ENCODE assay signal across 19 cellular contexts in the genomic region with DNA sequence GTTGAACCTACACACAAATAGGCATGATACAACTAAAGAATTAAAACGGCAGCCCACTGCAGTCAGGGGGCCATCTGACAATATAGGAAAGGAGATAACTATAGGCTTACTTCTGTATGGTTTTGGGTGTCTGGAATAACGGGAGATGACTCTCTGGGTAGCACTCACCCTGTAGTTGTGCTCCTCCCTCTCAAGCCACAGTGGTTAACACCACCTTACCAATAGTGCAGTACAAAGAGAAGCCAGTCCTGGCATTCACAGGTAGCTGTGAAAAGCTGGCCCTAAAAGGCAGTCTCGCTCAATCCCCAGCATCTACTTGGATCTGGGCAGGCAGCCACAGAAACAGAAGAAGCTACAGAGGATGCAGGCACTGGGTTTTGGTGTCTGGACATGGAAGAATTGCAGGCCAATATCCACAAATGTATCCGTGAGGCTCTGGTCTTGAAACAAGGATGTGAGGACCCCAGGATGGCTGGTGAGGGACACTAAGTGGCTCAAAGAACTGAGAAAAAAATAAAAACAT.
DNase-seq lines count a peak whose midpoint lies in the region; ATAC-seq and TF ChIP-seq lines count a peak whose summit lies in the region.
"Had no signal": no experiment of that assay in that cellular context is flagged by ENCODE, and none has a peak within 500 bp of the region (broad histone marks: within the 10 kb centered on the region; RNA-seq: fewer than 3 reads in every experiment).

No MANE protein-coding gene starts in this region.

- H3K27me3 ChIP-seq in fibroblast of lung (ENCODE audit: control insufficient read depth, insufficient read depth, low read length) (no peaks in the 10 kb centered on the region), skeletal muscle tissue (ENCODE audit: control insufficient read depth in 3 of 3, insufficient read depth in 3 of 3, low read length in 3 of 3) (no peaks in the 10 kb centered on the region), transverse colon (no peaks in the 10 kb centered on the region)
- H3K27me3 ChIP-seq: left lung, right lobe of liver, upper lobe of left lung had no signal

- H3K9me3 ChIP-seq in fibroblast of lung (ENCODE audit: control insufficient read depth, insufficient read depth, low read depth, low read length) (no peaks in the 10 kb centered on the region), skeletal muscle tissue (ENCODE audit: control insufficient read depth in 3 of 3, low read length in 3 of 3) (no peaks in the 10 kb centered on the region), transverse colon (no peaks in the 10 kb centered on the region)
- H3K9me3 ChIP-seq: left lung, right lobe of liver, upper lobe of left lung had no signal

- no peak overlapping the region for H3K4me3 ChIP-seq in fibroblast of lung (replicated peaks in 1 of 4; ENCODE audit: control extremely low read depth in 1 of 4, insufficient read depth in 1 of 4, low read depth in 3 of 4, low read length in 4 of 4)
- H3K4me3 ChIP-seq in skeletal muscle tissue (ENCODE audit: low read length in 3 of 3): no peak overlapping the region
- H3K4me3 ChIP-seq in transverse colon: no peak overlapping the region
- H3K4me3 ChIP-seq: left lung, right lobe of liver, upper lobe of left lung had no signal

- no peak overlapping the region for H3K4me2 ChIP-seq in fibroblast of lung (ENCODE audit: extremely low read depth, insufficient read depth, low read length)

- no peaks in the 10 kb centered on the region for H3K27me3 Mint-ChIP-seq in activated CD4-positive, alpha-beta memory T cell treated with anti-CD3 and anti-CD28 coated beads, Interleukin-2, amount 10 ng/mL, durations not matched to agents 7 days and 5 days
- no peaks in the 10 kb centered on the region for H3K27me3 Mint-ChIP-seq in activated CD4-positive, alpha-beta memory T cell treated with anti-CD3 and anti-CD28 coated beads for 36 hours
- H3K27me3 Mint-ChIP-seq in activated T-helper 17 cell treated with anti-CD3 and anti-CD28 coated beads, Interleukin-2, amount 50 U/mL, for 72 hours: no peaks in the 10 kb centered on the region
- H3K27me3 Mint-ChIP-seq in Calu3 (ENCODE audit: unreplicated experiment): no peaks in the 10 kb centered on the region

- H3K4me1 Mint-ChIP-seq in activated CD4-positive, alpha-beta memory T cell treated with anti-CD3 and anti-CD28 coated beads, Interleukin-2, amount 10 ng/mL, durations not matched to agents 7 days and 5 days: peaks cover 23% of the 10 kb centered on the region
- H3K4me1 Mint-ChIP-seq in activated CD4-positive, alpha-beta memory T cell treated with anti-CD3 and anti-CD28 coated beads for 36 hours (ENCODE audit: low read depth): peaks cover 8% of the 10 kb centered on the region
- H3K4me1 Mint-ChIP-seq in activated T-helper 17 cell treated with anti-CD3 and anti-CD28 coated beads, Interleukin-2, amount 50 U/mL, for 72 hours: peaks cover 8% of the 10 kb centered on the region
- peaks cover 20% of the 10 kb centered on the region for H3K4me1 Mint-ChIP-seq in Calu3 (ENCODE audit: low read depth, unreplicated experiment)

- no peak for TF ChIP-seq POLR2A in transverse colon (IDR thresholded peaks at IDR 0.05)

- no peak for DNase-seq in activated CD4-positive, alpha-beta memory T cell treated with anti-CD3 and anti-CD28 coated beads, Interleukin-2, amount 10 ng/mL, durations not matched to agents 7 days and 5 days
- DNase-seq in activated CD4-positive, alpha-beta memory T cell treated with anti-CD3 and anti-CD28 coated beads for 36 hours: no peak
- no peak for DNase-seq in fibroblast of lung (ENCODE audit: low read depth in 2 of 2)
- DNase-seq in transverse colon: no peak
- DNase-seq in Calu3: no peak
- DNase-seq: activated CD4-positive, alpha-beta T cell treated with anti-CD3 and anti-CD28 coated beads, Interleukin-2, amount 50 U/mL, for 48 hours; activated T-cell treated with anti-CD3 and anti-CD28 coated beads, Interleukin-2, amount 50 U/mL, for 1 hour; glutamatergic neuron; H7; left lung; NCI-H1417 treated with DMSO at 0.1 percent for 48 hours; NCI-H526 treated with DMSO at 0.1 percent for 48 hours; right lobe of liver; SHP77 treated with DMSO at 0.1 percent for 48 hours; stimulated activated naive CD4-positive, alpha-beta T cell treated with Interleukin-2 at 50 U/mL for 16 hours; upper lobe of left lung had no signal

- no peaks in the 10 kb centered on the region for H3K36me3 ChIP-seq in fibroblast of lung (ENCODE audit: control insufficient read depth, insufficient read depth, low read length)
- H3K36me3 ChIP-seq in skeletal muscle tissue (ENCODE audit: control insufficient read depth in 3 of 3, insufficient read depth in 3 of 3, low read length in 3 of 3): peaks cover 0 to 2% (median 0%) of the 10 kb centered on the region in 3 donors
- no peaks in the 10 kb centered on the region for H3K36me3 ChIP-seq in transverse colon
- H3K36me3 ChIP-seq: left lung, right lobe of liver, upper lobe of left lung had no signal

- TF ChIP-seq CTCF in fibroblast of lung (conservative IDR thresholded peaks at IDR 0.05 in 1 of 2, IDR thresholded peaks at IDR 0.05 in 1 of 2; ENCODE audit: low read depth in 1 of 2, low read length in 2 of 2): no peak
- no peak for TF ChIP-seq CTCF in transverse colon (IDR thresholded peaks at IDR 0.05)
- no peak for TF ChIP-seq CTCF in Calu3 (IDR thresholded peaks at IDR 0.05; ENCODE audit: unreplicated experiment)

- no peaks in the 10 kb centered on the region for H4K20me1 ChIP-seq in fibroblast of lung (ENCODE audit: control insufficient read depth, extremely low read depth, insufficient read depth, low read length)

- no peaks in the 10 kb centered on the region for H3K9me3 Mint-ChIP-seq in activated CD4-positive, alpha-beta memory T cell treated with anti-CD3 and anti-CD28 coated beads, Interleukin-2, amount 10 ng/mL, durations not matched to agents 7 days and 5 days
- H3K9me3 Mint-ChIP-seq in activated CD4-positive, alpha-beta memory T cell treated with anti-CD3 and anti-CD28 coated beads for 36 hours: no peaks in the 10 kb centered on the region
- peaks cover 3% of the 10 kb centered on the region for H3K9me3 Mint-ChIP-seq in activated T-helper 17 cell treated with anti-CD3 and anti-CD28 coated beads, Interleukin-2, amount 50 U/mL, for 72 hours
- peaks cover 2% of the 10 kb centered on the region for H3K9me3 Mint-ChIP-seq in Calu3 (ENCODE audit: low read depth, unreplicated experiment)

- H3K27ac Mint-ChIP-seq in activated CD4-positive, alpha-beta memory T cell treated with anti-CD3 and anti-CD28 coated beads, Interleukin-2, amount 10 ng/mL, durations not matched to agents 7 days and 5 days: peak overlapping the region; percentile 76
- no peak overlapping the region for H3K27ac Mint-ChIP-seq in activated CD4-positive, alpha-beta memory T cell treated with anti-CD3 and anti-CD28 coated beads for 36 hours
- H3K27ac Mint-ChIP-seq in activated T-helper 17 cell treated with anti-CD3 and anti-CD28 coated beads, Interleukin-2, amount 50 U/mL, for 72 hours: peak overlapping the region; percentile 26
- no peak overlapping the region for H3K27ac Mint-ChIP-seq in Calu3 (ENCODE audit: unreplicated experiment)

- H3K9ac ChIP-seq in fibroblast of lung (ENCODE audit: insufficient read depth, low read length) (no peak overlapping the region), skeletal muscle tissue (ENCODE audit: low read depth in 1 of 3, low read length in 3 of 3) (no peak overlapping the region)

- H3K4me1 ChIP-seq in fibroblast of lung (ENCODE audit: control insufficient read depth, extremely low read depth, insufficient read depth, low read length): peaks cover 10% of the 10 kb centered on the region
- peaks cover 29 to 53% (median 47%) of the 10 kb centered on the region in 3 donors for H3K4me1 ChIP-seq in skeletal muscle tissue (ENCODE audit: control insufficient read depth in 3 of 3, insufficient read depth in 3 of 3, low read length in 3 of 3)
- no peaks in the 10 kb centered on the region for H3K4me1 ChIP-seq in transverse colon
- H3K4me1 ChIP-seq: left lung, right lobe of liver, upper lobe of left lung had no signal

- H3K27ac ChIP-seq in fibroblast of lung (ENCODE audit: insufficient read depth, low read length) (peak overlapping the region; percentile 68), skeletal muscle tissue (ENCODE audit: low read depth, low read length) (peak overlapping the region; percentile 82), transverse colon (no peak overlapping the region)
- H3K27ac ChIP-seq: left lung, right lobe of liver, upper lobe of left lung had no signal

- intact Hi-C loops in activated CD4-positive, alpha-beta memory T cell treated with anti-CD3 and anti-CD28 coated beads for 36 hours (cut with micrococcal nuclease): no loop called here
- intact Hi-C loops in transverse colon (cut with DNase I; ENCODE audit: low total_unique reads) (no loop called here), Calu3 (cut with micrococcal nuclease; ENCODE audit: unreplicated experiment) (no loop called here)

- POLR2A ChIA-PET in activated CD4-positive, alpha-beta memory T cell treated with anti-CD3 and anti-CD28 coated beads, Interleukin-2, amount 10 ng/mL, durations not matched to agents 7 days and 5 days (lab: Charles Lee): no interaction called here
- POLR2A ChIA-PET in activated CD4-positive, alpha-beta memory T cell treated with anti-CD3 and anti-CD28 coated beads for 36 hours (lab: Charles Lee): no interaction called here

- H2AFZ ChIP-seq in fibroblast of lung (ENCODE audit: low read length): no peak overlapping the region

- peaks cover 11% of the 10 kb centered on the region for H3K79me2 ChIP-seq in fibroblast of lung (ENCODE audit: control insufficient read depth, insufficient read depth, low read length)

- H3K36me3 Mint-ChIP-seq in activated CD4-positive, alpha-beta memory T cell treated with anti-CD3 and anti-CD28 coated beads, Interleukin-2, amount 10 ng/mL, durations not matched to agents 7 days and 5 days (ENCODE audit: low read depth): peaks cover 20% of the 10 kb centered on the region
- H3K36me3 Mint-ChIP-seq in activated CD4-positive, alpha-beta memory T cell treated with anti-CD3 and anti-CD28 coated beads for 36 hours: no peaks in the 10 kb centered on the region
- no peaks in the 10 kb centered on the region for H3K36me3 Mint-ChIP-seq in activated T-helper 17 cell treated with anti-CD3 and anti-CD28 coated beads, Interleukin-2, amount 50 U/mL, for 72 hours (ENCODE audit: low read depth)
- H3K36me3 Mint-ChIP-seq in Calu3 (ENCODE audit: insufficient read depth, unreplicated experiment): no peaks in the 10 kb centered on the region

- no TSS peak for BruUV-seq in Calu3 (replicated peaks; lab: Mats Ljungman, UMichigan)

- in situ Hi-C loops in transverse colon (cut with MboI; ENCODE audit: low pct_ligation_motif_present in 1 of 4, low pct_unique_long_range_greater_than_20kb in 1 of 4, low sequenced_read_pairs in 3 of 4): no loop called here

- CTCF ChIA-PET in activated CD4-positive, alpha-beta memory T cell treated with anti-CD3 and anti-CD28 coated beads, Interleukin-2, amount 10 ng/mL, durations not matched to agents 7 days and 5 days (lab: Charles Lee): no interaction called here
- CTCF ChIA-PET in activated CD4-positive, alpha-beta memory T cell treated with anti-CD3 and anti-CD28 coated beads for 36 hours (lab: Charles Lee): no interaction called here
- CTCF ChIA-PET in Calu3 (lab: Charles Lee): no interaction called here

- peak; percentile 53 for ATAC-seq in activated T-helper 17 cell treated with anti-CD3 and anti-CD28 coated beads, Interleukin-2, amount 50 U/mL, for 72 hours (replicated peaks)
- ATAC-seq in HG03378 (IDR thresholded peaks at IDR 0.05; ENCODE audit: unreplicated experiment): no peak
- ATAC-seq: left lung had no signal

- H3K4me3 Mint-ChIP-seq in activated CD4-positive, alpha-beta memory T cell treated with anti-CD3 and anti-CD28 coated beads, Interleukin-2, amount 10 ng/mL, durations not matched to agents 7 days and 5 days: no peak overlapping the region
- H3K4me3 Mint-ChIP-seq in activated CD4-positive, alpha-beta memory T cell treated with anti-CD3 and anti-CD28 coated beads for 36 hours: no peak overlapping the region
- H3K4me3 Mint-ChIP-seq in activated T-helper 17 cell treated with anti-CD3 and anti-CD28 coated beads, Interleukin-2, amount 50 U/mL, for 72 hours: peak overlapping the region; percentile 0
- H3K4me3 Mint-ChIP-seq in Calu3 (ENCODE audit: low read depth, unreplicated experiment): no peak overlapping the region

- no peak for TF ChIP-seq EP300 in transverse colon (IDR thresholded peaks at IDR 0.05; ENCODE audit: low read depth)

- 83 to 100% methylated on average over 1 to 4 of the region's 4 CpGs for WGBS in transverse colon (ENCODE audit: low coverage in 1 of 2), 2 donors

Comparison
In these comparisons a context has a peak if more than half of its experiments do, and no peak if none do; other contexts are left out.
1. H3K27ac Mint-ChIP-seq: peak in activated CD4-positive, alpha-beta memory T cell treated with anti-CD3 and anti-CD28 coated beads, Interleukin-2, amount 10 ng/mL, durations not matched to agents 7 days and 5 days (single experiment) and activated T-helper 17 cell treated with anti-CD3 and anti-CD28 coated beads, Interleukin-2, amount 50 U/mL, for 72 hours (single experiment); none in activated CD4-positive, alpha-beta memory T cell treated with anti-CD3 and anti-CD28 coated beads for 36 hours (single experiment) and Calu3 (single experiment).
2. H3K27ac ChIP-seq: peak in fibroblast of lung (single experiment) and skeletal muscle tissue (single experiment); none in transverse colon (0 of 4).